In genomic region chr3:160398820-160399346, GRCh38 we compare ENCODE assay signal across 8 cellular contexts. TPM values are rescaled to one million over a fixed set of nuclear protein-coding genes. Genes with fewer than 3 reads are reported as not detected.
DNase-seq lines count a peak whose midpoint lies in the region; ATAC-seq, FAIRE-seq and TF ChIP-seq lines count a peak whose summit lies in the region.

Gene IFT80 (minus strand): TSS chr3:160399225. CDS start chr3:160384600, 14,625 bp downstream.

- H3K4me3 Mint-ChIP-seq in activated CD4-positive, alpha-beta T cell treated with anti-CD3 and anti-CD28 coated beads for 36 hours: peak within 1 kb of the TSS; percentile 91

- H3K4me1 Mint-ChIP-seq in activated CD4-positive, alpha-beta T cell treated with anti-CD3 and anti-CD28 coated beads for 36 hours: peaks cover 30% of the 10 kb centered on the region

- no peaks in the 10 kb centered on the region for H3K36me3 ChIP-seq in kidney epithelial cell (ENCODE audit: control insufficient read depth, insufficient read depth, low read length)

- DNase-seq in AG10803 (ENCODE audit: low read depth): peak; percentile 96
- DNase-seq in GM19239 (ENCODE audit: insufficient read length, low spot score): peak; percentile 58
- DNase-seq in NCI-H524 (lab: John Stamatoyannopoulos, UW): peak; percentile 97
- DNase-seq in activated CD4-positive, alpha-beta T cell treated with anti-CD3 and anti-CD28 coated beads for 36 hours: peak; percentile 98
- peak; percentile 98 for DNase-seq in choroid plexus epithelial cell (ENCODE audit: low read depth)
- DNase-seq in kidney epithelial cell (ENCODE audit: low read depth): peak; percentile 83
- DNase-seq in stimulated activated CD4-positive, alpha-beta T cell treated with anti-CD3 and anti-CD28 coated beads, Interleukin-15, amount 100 ng/mL, for 48 hours (ENCODE audit: low read depth in 2 of 2): peak; percentile 93 to 94

- no peaks in the 10 kb centered on the region for H3K27me3 ChIP-seq in kidney epithelial cell (ENCODE audit: control insufficient read depth, insufficient read depth, low read length)

- H3K9me3 Mint-ChIP-seq in activated CD4-positive, alpha-beta T cell treated with anti-CD3 and anti-CD28 coated beads for 36 hours (ENCODE audit: low read depth): no peaks in the 10 kb centered on the region

- POLR2A ChIA-PET in activated CD4-positive, alpha-beta T cell treated with anti-CD3 and anti-CD28 coated beads for 36 hours (lab: Charles Lee): no interaction called here

- peak; percentile 93 for ATAC-seq in HG03442 (IDR thresholded peaks at IDR 0.05; ENCODE audit: unreplicated experiment)
- ATAC-seq in activated CD4-positive, alpha-beta T cell treated with anti-CD3 and anti-CD28 coated beads for 36 hours: peak; percentile 93

- H3K4me3 ChIP-seq in AG10803 (ENCODE audit: low read length): peak within 1 kb of the TSS; percentile 81
- H3K4me3 ChIP-seq in choroid plexus epithelial cell (ENCODE audit: low read depth, low read length): peak within 1 kb of the TSS; percentile 90
- H3K4me3 ChIP-seq in kidney epithelial cell (ENCODE audit: low read depth, low read length): peak within 1 kb of the TSS; percentile 73

- intact Hi-C loops in activated CD4-positive, alpha-beta T cell treated with anti-CD3 and anti-CD28 coated beads for 36 hours (cut with DNase I, micrococcal nuclease): loop anchor here (1.0 to 5.0 kb wide), 7 partner anchors 50 to 1597 kb away; partner anchors contain the start of genes KPNA4 (in 2 of the 2), TRIM59 (in 2 of the 2), C3orf80 (in 1 of the 2) and MFSD1 (in 1 of the 2)

- H3K27me3 Mint-ChIP-seq in activated CD4-positive, alpha-beta T cell treated with anti-CD3 and anti-CD28 coated beads for 36 hours: peaks cover 7% of the 10 kb centered on the region

- peak; percentile 96 for FAIRE-seq in GM19239 (lab: Jason Lieb, UNC)

- H3K27ac Mint-ChIP-seq in activated CD4-positive, alpha-beta T cell treated with anti-CD3 and anti-CD28 coated beads for 36 hours: peak within 1 kb of the TSS; percentile 96

- CTCF ChIA-PET in activated CD4-positive, alpha-beta T cell treated with anti-CD3 and anti-CD28 coated beads for 36 hours (lab: Charles Lee): interaction anchor here (1.7 kb wide), 1 partner anchor 15 kb away, joined by 7 read pairs; no protein-coding TSS in a partner anchor

- H3K36me3 Mint-ChIP-seq in activated CD4-positive, alpha-beta T cell treated with anti-CD3 and anti-CD28 coated beads for 36 hours (ENCODE audit: low read depth): peaks cover 34% of the 10 kb centered on the region

- TF ChIP-seq CTCF in AG10803 (conservative IDR thresholded peaks at IDR 0.05; ENCODE audit: low read length) (peak; percentile 30), choroid plexus epithelial cell (conservative IDR thresholded peaks at IDR 0.05; ENCODE audit: low read depth, low read length) (peak; percentile 13), kidney epithelial cell (IDR thresholded peaks at IDR 0.05; ENCODE audit: insufficient read depth, low read length, poor library complexity, severe bottlenecking) (no peak)

RNA-seq across cellular contexts. Expression of gene IFT80, which starts in this region (rescaled TPM):
- 10 to 100 TPM; 15.0 to 18.1 TPM for total RNA-seq in activated CD4-positive, alpha-beta T cell treated with anti-CD3 and anti-CD28 coated beads for 36 hours
- 24.0 and 24.7 TPM in 2 replicates for total RNA-seq in kidney epithelial cell

Comparison
In these comparisons a context has a peak if more than half of its experiments do, and no peak if none do; other contexts are left out.
1. Peak in every context shown above with its lines: DNase-seq, ATAC-seq and H3K4me3 ChIP-seq.